ENCODE assay signal across 1 cellular context in the genomic region with DNA sequence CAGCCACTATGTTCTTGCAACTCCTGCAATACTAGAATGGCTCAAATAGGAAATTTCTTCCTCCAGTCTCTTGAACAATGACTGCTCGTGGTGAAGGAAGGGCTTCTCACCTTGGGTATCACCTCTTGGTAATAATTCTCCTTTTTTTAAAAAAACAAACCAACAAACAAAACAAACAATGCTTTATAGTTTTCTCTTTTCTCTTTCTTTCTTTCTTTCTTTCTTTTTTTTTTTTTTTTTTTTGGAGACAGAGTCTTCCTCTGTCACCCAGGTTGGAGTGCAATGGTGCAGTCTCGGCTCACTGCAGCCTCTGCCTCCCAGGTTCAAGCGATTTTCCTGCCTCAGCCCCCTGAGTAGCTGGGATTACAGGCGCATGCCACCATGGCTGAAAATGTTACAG.
TF ChIP-seq lines count a peak whose summit lies in the region.

No MANE protein-coding gene starts in this region.

TF ChIP-seq in HEK293, 187 proteins besides CTCF, POLR2A, EP300 and RAD21:
- TF ChIP-seq, protein P1, sequence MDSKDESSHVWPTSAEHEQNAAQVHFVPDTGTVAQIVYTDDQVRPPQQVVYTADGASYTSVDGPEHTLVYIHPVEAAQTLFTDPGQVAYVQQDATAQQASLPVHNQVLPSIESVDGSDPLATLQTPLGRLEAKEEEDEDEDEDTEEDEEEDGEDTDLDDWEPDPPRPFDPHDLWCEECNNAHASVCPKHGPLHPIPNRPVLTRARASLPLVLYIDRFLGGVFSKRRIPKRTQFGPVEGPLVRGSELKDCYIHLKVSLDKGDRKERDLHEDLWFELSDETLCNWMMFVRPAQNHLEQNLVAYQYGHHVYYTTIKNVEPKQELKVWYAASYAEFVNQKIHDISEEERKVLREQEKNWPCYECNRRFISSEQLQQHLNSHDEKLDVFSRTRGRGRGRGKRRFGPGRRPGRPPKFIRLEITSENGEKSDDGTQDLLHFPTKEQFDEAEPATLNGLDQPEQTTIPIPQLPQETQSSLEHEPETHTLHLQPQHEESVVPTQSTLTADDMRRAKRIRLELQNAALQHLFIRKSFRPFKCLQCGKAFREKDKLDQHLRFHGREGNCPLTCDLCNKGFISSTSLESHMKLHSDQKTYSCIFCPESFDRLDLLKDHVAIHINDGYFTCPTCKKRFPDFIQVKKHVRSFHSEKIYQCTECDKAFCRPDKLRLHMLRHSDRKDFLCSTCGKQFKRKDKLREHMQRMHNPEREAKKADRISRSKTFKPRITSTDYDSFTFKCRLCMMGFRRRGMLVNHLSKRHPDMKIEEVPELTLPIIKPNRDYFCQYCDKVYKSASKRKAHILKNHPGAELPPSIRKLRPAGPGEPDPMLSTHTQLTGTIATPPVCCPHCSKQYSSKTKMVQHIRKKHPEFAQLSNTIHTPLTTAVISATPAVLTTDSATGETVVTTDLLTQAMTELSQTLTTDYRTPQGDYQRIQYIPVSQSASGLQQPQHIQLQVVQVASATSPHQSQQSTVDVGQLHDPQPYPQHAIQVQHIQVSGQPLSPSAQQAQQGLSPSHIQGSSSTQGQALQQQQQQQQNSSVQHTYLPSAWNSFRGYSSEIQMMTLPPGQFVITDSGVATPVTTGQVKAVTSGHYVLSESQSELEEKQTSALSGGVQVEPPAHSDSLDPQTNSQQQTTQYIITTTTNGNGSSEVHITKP (tag by site-specific recombination; IDR thresholded peaks at IDR 0.05), result peak; percentile 74
